Comparison of ENCODE assay signal across 10 cellular contexts in genomic region chr20:49584418-49585382, GRCh38. TPM values are rescaled to one million over a fixed set of nuclear protein-coding genes. Genes with fewer than 3 reads are reported as not detected.
DNase-seq lines count a peak whose midpoint lies in the region; ATAC-seq and TF ChIP-seq lines count a peak whose summit lies in the region.
"Had no signal": no experiment of that assay in that cellular context is flagged by ENCODE, and none has a peak within 500 bp of the region (broad histone marks: within the 10 kb centered on the region; RNA-seq: fewer than 3 reads in every experiment).

No MANE protein-coding gene starts in this region.

- peak overlapping the region in 3 of 4 donors; percentile 47 to 75 (median 58) for H3K27ac ChIP-seq in tibial nerve

- H3K27me3 Mint-ChIP-seq in T-helper 2 cell treated with Interferon-gamma antibody and Interleukin-4, amounts not matched to agents 5 μg/mL and 100 μg/mL, for 36 hours (ENCODE audit: low read depth), result no peaks in the 10 kb centered on the region
- H3K27me3 Mint-ChIP-seq in brain, result peaks cover 14% of the 10 kb centered on the region

- peaks cover 49% of the 10 kb centered on the region for H3K4me1 Mint-ChIP-seq in T-helper 2 cell treated with Interferon-gamma antibody and Interleukin-4, amounts not matched to agents 5 μg/mL and 100 μg/mL, for 36 hours (ENCODE audit: low read depth)
- H3K4me1 Mint-ChIP-seq in brain, result peaks cover 35% of the 10 kb centered on the region

- ATAC-seq in HG02798 (IDR thresholded peaks at IDR 0.05; ENCODE audit: poor library complexity, unreplicated experiment) (no peak), GM21529 (IDR thresholded peaks at IDR 0.05; ENCODE audit: unreplicated experiment) (no peak)

- WGBS in tibial nerve, 2 donors, result 68 to 74% methylated on average over 14 of the region's 14 CpGs

- H3K4me3 Mint-ChIP-seq in T-helper 2 cell treated with Interferon-gamma antibody and Interleukin-4, amounts not matched to agents 5 μg/mL and 100 μg/mL, for 36 hours, result no peak overlapping the region
- H3K4me3 Mint-ChIP-seq in brain, result no peak overlapping the region

- TF ChIP-seq EP300 in tibial nerve (IDR thresholded peaks at IDR 0.05), result peak in 1 of 2 donors; percentile 32

- H3K36me3 Mint-ChIP-seq in T-helper 2 cell treated with Interferon-gamma antibody and Interleukin-4, amounts not matched to agents 5 μg/mL and 100 μg/mL, for 36 hours (ENCODE audit: low read depth), result peaks cover 32% of the 10 kb centered on the region
- H3K36me3 Mint-ChIP-seq in brain, result peaks cover 3% of the 10 kb centered on the region

- H3K36me3 ChIP-seq in mucosa of stomach (ENCODE audit: control insufficient read depth, insufficient read depth, low read length), result no peaks in the 10 kb centered on the region
- H3K36me3 ChIP-seq in tibial nerve, result no peaks in the 10 kb centered on the region

- H3K27me3 ChIP-seq in mucosa of stomach (ENCODE audit: control insufficient read depth, insufficient read depth, low read length) (no peaks in the 10 kb centered on the region), tibial nerve (no peaks in the 10 kb centered on the region)

- peak overlapping the region; percentile 48 for H3K9ac ChIP-seq in mucosa of stomach (ENCODE audit: low read length)

- DNase-seq in T-helper 2 cell treated with Interferon-gamma antibody and Interleukin-4, amounts not matched to agents 5 μg/mL and 100 μg/mL, for 36 hours (ENCODE audit: low spot score), result no peak
- no peak for DNase-seq in T-helper 2 cell
- peak in 1 of 2 donors; percentile 45 for DNase-seq in tibial nerve (ENCODE audit: low spot score in 2 of 2)
- no peak for DNase-seq in NCI-H1930 (lab: John Stamatoyannopoulos, UW)
- DNase-seq: mammary epithelial cell, NCI-H187 treated with DMSO at 0.1 percent for 48 hours had no signal

- no peak overlapping the region for H3K4me3 ChIP-seq in mucosa of stomach (ENCODE audit: low read length)
- no peak overlapping the region for H3K4me3 ChIP-seq in tibial nerve

- H3K4me1 ChIP-seq in mucosa of stomach (ENCODE audit: control insufficient read depth, insufficient read depth, low read length) (peaks cover 60% of the 10 kb centered on the region), tibial nerve (peaks cover 0 to 54% (median 19%) of the 10 kb centered on the region in 4 donors)

- H3K9me3 ChIP-seq in mucosa of stomach (ENCODE audit: control insufficient read depth, low read length), result no peaks in the 10 kb centered on the region
- peaks cover 0 to 7% (median 0%) of the 10 kb centered on the region in 4 donors for H3K9me3 ChIP-seq in tibial nerve

- no peak for TF ChIP-seq POLR2A in tibial nerve (IDR thresholded peaks at IDR 0.05)

- TF ChIP-seq CTCF in brain (conservative IDR thresholded peaks at IDR 0.05) (no peak), tibial nerve (IDR thresholded peaks at IDR 0.05) (no peak)

- H3K9me3 Mint-ChIP-seq in T-helper 2 cell treated with Interferon-gamma antibody and Interleukin-4, amounts not matched to agents 5 μg/mL and 100 μg/mL, for 36 hours, result peaks cover 7% of the 10 kb centered on the region
- H3K9me3 Mint-ChIP-seq in brain, result peaks cover 6 to 17% (median 12%) of the 10 kb centered on the region in 5 experiments

- peak overlapping the region; percentile 67 for H3K27ac Mint-ChIP-seq in T-helper 2 cell treated with Interferon-gamma antibody and Interleukin-4, amounts not matched to agents 5 μg/mL and 100 μg/mL, for 36 hours
- peak overlapping the region in 3 of 5 experiments; percentile 81 to 94 (median 84) for H3K27ac Mint-ChIP-seq in brain

RNA-seq across cellular contexts. Expression of gene PTGIS, which starts 16.8 kb away (rescaled TPM):
- polyA plus RNA-seq in brain (ENCODE audit: insufficient read depth, low read depth, low replicate concordance), result 0.63 TPM
- 10 to 100 TPM; 31.5 to 92.4 (median 47.5) TPM for total RNA-seq in tibial nerve
- polyA plus RNA-seq: mammary epithelial cell had no signal
